Comparison of ENCODE assay signal across 8 cellular contexts in the genomic region with DNA sequence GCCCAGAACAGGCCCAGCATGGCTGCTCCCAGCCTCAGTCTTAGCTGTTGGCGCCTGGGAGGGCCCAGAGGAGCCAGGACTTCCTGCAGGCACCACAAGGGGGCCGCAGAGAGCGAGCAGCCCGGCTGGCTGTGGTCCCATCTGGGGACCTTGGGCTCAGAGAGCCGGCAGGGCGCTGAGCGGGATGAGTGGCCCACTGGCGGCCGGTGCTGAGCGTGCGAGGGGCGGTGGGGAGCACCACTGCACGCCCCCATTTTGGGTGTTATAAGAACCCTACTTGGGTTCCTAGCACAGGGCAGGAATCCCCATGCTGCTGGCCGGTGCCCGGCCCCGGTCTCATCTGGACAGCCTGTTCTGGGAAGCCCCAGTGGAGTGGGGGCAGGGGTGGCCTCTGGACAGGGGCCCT. TPM values are rescaled to one million over a fixed set of nuclear protein-coding genes. Genes with fewer than 3 reads are reported as not detected.
DNase-seq lines count a peak whose midpoint lies in the region; ATAC-seq and TF ChIP-seq lines count a peak whose summit lies in the region.

No MANE protein-coding gene starts in this region.

- peaks cover 0 to 3% (median 0%) of the 10 kb centered on the region in 4 donors for H3K36me3 ChIP-seq in transverse colon

- no peak for TF ChIP-seq EP300 in transverse colon (IDR thresholded peaks at IDR 0.05; ENCODE audit: low read depth)

- intact Hi-C loops in transverse colon (cut with DNase I; ENCODE audit: low total_unique reads): loop anchor here (5.0 to 10.0 kb wide), 2 partner anchors 74 to 79 kb away; partner anchors contain the start of gene TMEM121

- no peak overlapping the region for H3K27ac ChIP-seq in transverse colon

- in situ Hi-C loops in transverse colon (cut with MboI; ENCODE audit: low pct_ligation_motif_present in 1 of 4, low pct_unique_long_range_greater_than_20kb in 1 of 4, low sequenced_read_pairs in 3 of 4): no loop called here

- WGBS in transverse colon (ENCODE audit: low coverage in 1 of 2), 2 donors: 36% methylated on average over 15 of the region's 16 CpGs; no CpG with 5 or more reads in 1 of the 2 donors

- H3K4me3 ChIP-seq in transverse colon: no peak overlapping the region

- TF ChIP-seq CTCF in AG09319 (IDR thresholded peaks at IDR 0.05; ENCODE audit: low read depth, low read length) (peak; percentile 86), transverse colon (IDR thresholded peaks at IDR 0.05) (peak; percentile 82 to 92 (median 88))

- no peak for TF ChIP-seq POLR2A in transverse colon (IDR thresholded peaks at IDR 0.05)

- no peaks in the 10 kb centered on the region for H3K9me3 ChIP-seq in transverse colon

- DNase-seq in AG09319 (ENCODE audit: extremely low read depth, low read depth) (no peak), RPMI8226 (peak; percentile 51), glomerular visceral epithelial cell (ENCODE audit: extremely low spot score) (peak; percentile 43), pons (ENCODE audit: low spot score) (peak; percentile 52), transverse colon (peak; percentile 66), NCI-H187 treated with DMSO at 0.1 percent for 48 hours (lab: John Stamatoyannopoulos, UW) (no peak)
- DNase-seq in activated naive CD4-positive, alpha-beta T cell (lab: John Stamatoyannopoulos, UW): peak in 3 of 4 experiments; percentile 39 to 60 (median 46)

- peak; percentile 48 for ATAC-seq in GM21619 (IDR thresholded peaks at IDR 0.05; ENCODE audit: unreplicated experiment)

- H3K27me3 ChIP-seq in transverse colon: no peaks in the 10 kb centered on the region

- peaks cover 0 to 4% (median 3%) of the 10 kb centered on the region in 4 donors for H3K4me1 ChIP-seq in transverse colon

RNA-seq across cellular contexts. Expression of gene CRIP2, which starts 25.9 kb away (rescaled TPM):
- total RNA-seq in transverse colon: 10 to 100 TPM; 11.2 to 67.3 (median 22.4) TPM

RNA-seq across cellular contexts. Expression of gene MTA1, which starts 29.1 kb away (rescaled TPM):
- 100 to 1,000 TPM in 2 of 4 donors, 10 to 100 TPM in 2; 79.4 to 293 (median 106) TPM for total RNA-seq in transverse colon

RNA-seq across cellular contexts. Expression of gene CRIP1, which starts 38.0 kb away (rescaled TPM):
- total RNA-seq in transverse colon: 100 to 1,000 TPM in 1 of 4 donors, 10 to 100 TPM in 2, not detected in 1; 16.9 to 246 (median 63.0) TPM

RNA-seq across cellular contexts. Expression of gene TEDC1, which starts 42.3 kb away (rescaled TPM):
- 10 to 100 TPM; 10.8 to 52.9 (median 29.5) TPM for total RNA-seq in transverse colon

RNA-seq across cellular contexts. Expression of gene TEX22, which starts 50.4 kb away (rescaled TPM):
- under 1 TPM in 1 of 4 donors, not detected in 3; 0.41 TPM for total RNA-seq in transverse colon

Comparison
In these comparisons a context has a peak if more than half of its experiments do, and no peak if none do; other contexts are left out.
1. DNase-seq: peak in RPMI8226 (single experiment), activated naive CD4-positive, alpha-beta T cell (3 of 4), glomerular visceral epithelial cell (single experiment), pons (single experiment) and transverse colon (single experiment); none in AG09319 (single experiment) and NCI-H187 treated with DMSO at 0.1 percent for 48 hours (single experiment).